10 cellular contexts compared by ENCODE assay signal in genomic region chr3:186882881-186883685, GRCh38. TPM values are rescaled to one million over a fixed set of nuclear protein-coding genes. Genes with fewer than 3 reads are reported as not detected.
DNase-seq lines count a peak whose midpoint lies in the region; ATAC-seq and TF ChIP-seq lines count a peak whose summit lies in the region.
"Had no signal": no experiment of that assay in that cellular context is flagged by ENCODE, and none has a peak within 500 bp of the region (broad histone marks: within the 10 kb centered on the region; RNA-seq: fewer than 3 reads in every experiment).

No MANE protein-coding gene starts in this region.

- no peaks in the 10 kb centered on the region for H3K9me3 Mint-ChIP-seq in activated CD4-positive, alpha-beta memory T cell treated with anti-CD3 and anti-CD28 coated beads for 36 hours
- no peaks in the 10 kb centered on the region for H3K9me3 Mint-ChIP-seq in stimulated activated naive B cell treated with anti-CD40 and anti-IgM and Interleukin-4, amounts not matched to agents 10 μg/mL and 1 μg/mL and 100 μg/mL, for 72 hours
- H3K9me3 Mint-ChIP-seq: activated B cell treated with CpG ODN at 0.5 μM for 24 hours, memory B cell had no signal

- peaks cover 43% of the 10 kb centered on the region for H3K4me1 ChIP-seq in HAP-1

- DNase-seq in activated CD4-positive, alpha-beta T cell treated with anti-CD3 and anti-CD28 coated beads for 24 hours (ENCODE audit: low read depth in 2 of 2): peak; percentile 24 to 39
- no peak for DNase-seq in activated CD4-positive, alpha-beta T cell treated with anti-CD3 and anti-CD28 coated beads, Interleukin-2, amount 50 U/mL, for 1 hour
- peak; percentile 80 for DNase-seq in activated CD4-positive, alpha-beta memory T cell treated with anti-CD3 and anti-CD28 coated beads for 36 hours
- peak; percentile 80 to 86 for DNase-seq in foreskin fibroblast
- no peak for DNase-seq in stimulated activated naive B cell treated with anti-CD40 and anti-IgM and Interleukin-4, amounts not matched to agents 10 μg/mL and 1 μg/mL and 100 μg/mL, for 72 hours
- no peak for DNase-seq in NCI-H345 (lab: John Stamatoyannopoulos, UW)
- DNase-seq in HAP-1 (ENCODE audit: low spot score in 2 of 2): no peak
- DNase-seq: activated B cell treated with CpG ODN at 0.5 μM for 24 hours had no signal

- H3K36me3 ChIP-seq in HAP-1 (replicated peaks): no peaks in the 10 kb centered on the region

- H3K4me1 Mint-ChIP-seq in activated CD4-positive, alpha-beta memory T cell treated with anti-CD3 and anti-CD28 coated beads for 36 hours (ENCODE audit: low read depth): peaks cover 63% of the 10 kb centered on the region
- H3K4me1 Mint-ChIP-seq in stimulated activated naive B cell treated with anti-CD40 and anti-IgM and Interleukin-4, amounts not matched to agents 10 μg/mL and 1 μg/mL and 100 μg/mL, for 72 hours: peaks cover 7 to 18% of the 10 kb centered on the region in 2 donors

- CTCF ChIA-PET in activated CD4-positive, alpha-beta memory T cell treated with anti-CD3 and anti-CD28 coated beads for 36 hours (lab: Charles Lee): interaction anchor here (0.7 to 1.0 kb wide), 5 partner anchors 23 to 256 kb away, joined by 3 to 11 read pairs (median 4); partner anchors contain the start of gene RPL39L

- H3K27me3 Mint-ChIP-seq in activated CD4-positive, alpha-beta memory T cell treated with anti-CD3 and anti-CD28 coated beads for 36 hours: no peaks in the 10 kb centered on the region
- peaks cover 5 to 19% of the 10 kb centered on the region in 2 donors for H3K27me3 Mint-ChIP-seq in stimulated activated naive B cell treated with anti-CD40 and anti-IgM and Interleukin-4, amounts not matched to agents 10 μg/mL and 1 μg/mL and 100 μg/mL, for 72 hours
- H3K27me3 Mint-ChIP-seq: memory B cell had no signal

- ATAC-seq in stimulated activated naive B cell treated with anti-CD40 and anti-IgM and Interleukin-4, amounts not matched to agents 10 μg/mL and 1 μg/mL and 100 μg/mL, for 72 hours (replicated peaks): peak; percentile 87 to 98
- no peak for ATAC-seq in HG02938 (IDR thresholded peaks at IDR 0.05; ENCODE audit: unreplicated experiment)

- H3K4me3 ChIP-seq in foreskin fibroblast (ENCODE audit: low read depth in 1 of 2, low read length in 2 of 2) (no peak overlapping the region), HAP-1 (no peak overlapping the region)

- no peak for TF ChIP-seq CTCF in foreskin fibroblast (IDR thresholded peaks at IDR 0.05; ENCODE audit: low read depth, low read length)

- H3K9me3 ChIP-seq in HAP-1: no peaks in the 10 kb centered on the region

- H3K4me3 Mint-ChIP-seq in activated CD4-positive, alpha-beta memory T cell treated with anti-CD3 and anti-CD28 coated beads for 36 hours: peak overlapping the region; percentile 59
- H3K4me3 Mint-ChIP-seq in stimulated activated naive B cell treated with anti-CD40 and anti-IgM and Interleukin-4, amounts not matched to agents 10 μg/mL and 1 μg/mL and 100 μg/mL, for 72 hours: no peak overlapping the region
- H3K4me3 Mint-ChIP-seq: activated B cell treated with CpG ODN at 0.5 μM for 24 hours, memory B cell had no signal

- POLR2A ChIA-PET in activated CD4-positive, alpha-beta memory T cell treated with anti-CD3 and anti-CD28 coated beads for 36 hours (lab: Charles Lee): interaction anchor here (0.7 to 3.7 kb wide), 5 partner anchors 22 to 160 kb away, joined by 3 to 31 read pairs (median 5); partner anchors contain the start of gene ST6GAL1

- H3K36me3 Mint-ChIP-seq in activated CD4-positive, alpha-beta memory T cell treated with anti-CD3 and anti-CD28 coated beads for 36 hours: no peaks in the 10 kb centered on the region
- no peaks in the 10 kb centered on the region for H3K36me3 Mint-ChIP-seq in stimulated activated naive B cell treated with anti-CD40 and anti-IgM and Interleukin-4, amounts not matched to agents 10 μg/mL and 1 μg/mL and 100 μg/mL, for 72 hours
- H3K36me3 Mint-ChIP-seq: memory B cell had no signal

- peak overlapping the region; percentile 90 for H3K27ac Mint-ChIP-seq in activated CD4-positive, alpha-beta memory T cell treated with anti-CD3 and anti-CD28 coated beads for 36 hours
- H3K27ac Mint-ChIP-seq in stimulated activated naive B cell treated with anti-CD40 and anti-IgM and Interleukin-4, amounts not matched to agents 10 μg/mL and 1 μg/mL and 100 μg/mL, for 72 hours: no peak overlapping the region
- H3K27ac Mint-ChIP-seq: activated B cell treated with CpG ODN at 0.5 μM for 24 hours, memory B cell had no signal

- intact Hi-C loops in activated CD4-positive, alpha-beta memory T cell treated with anti-CD3 and anti-CD28 coated beads for 36 hours (cut with micrococcal nuclease): loop anchor here (1.0 to 10.0 kb wide), 14 partner anchors 18 to 1906 kb away; partner anchors contain the start of gene RPL39L

- no peaks in the 10 kb centered on the region for H3K27me3 ChIP-seq in HAP-1 (ENCODE audit: low read depth)

- in situ Hi-C loops in HAP-1 (cut with MboI; ENCODE audit: low sequenced_read_pairs): loop anchor here (10.0 kb wide), 1 partner anchor 52 kb away; the partner anchor contains the start of gene ST6GAL1

RNA-seq across cellular contexts. Expression of gene ADIPOQ, which starts 40.6 kb away (rescaled TPM):
- not detected for total RNA-seq in activated CD4-positive, alpha-beta memory T cell treated with anti-CD3 and anti-CD28 coated beads for 36 hours
- total RNA-seq: activated B cell treated with CpG ODN at 0.5 μM for 24 hours had no signal

RNA-seq across cellular contexts. Expression of gene ST6GAL1, which starts 47.2 kb away (rescaled TPM):
- 100 to 1,000 TPM in 1 of 2 experiments, 10 to 100 TPM in 1; 99.9 to 113 TPM for total RNA-seq in activated CD4-positive, alpha-beta memory T cell treated with anti-CD3 and anti-CD28 coated beads for 36 hours

Comparison
In these comparisons a context has a peak if more than half of its experiments do, and no peak if none do; other contexts are left out.
1. DNase-seq: peak in activated CD4-positive, alpha-beta T cell treated with anti-CD3 and anti-CD28 coated beads for 24 hours (2 of 2), activated CD4-positive, alpha-beta memory T cell treated with anti-CD3 and anti-CD28 coated beads for 36 hours (single experiment) and foreskin fibroblast (2 of 2); none in activated CD4-positive, alpha-beta T cell treated with anti-CD3 and anti-CD28 coated beads, Interleukin-2, amount 50 U/mL, for 1 hour (single experiment), stimulated activated naive B cell treated with anti-CD40 and anti-IgM and Interleukin-4, amounts not matched to agents 10 μg/mL and 1 μg/mL and 100 μg/mL, for 72 hours (single experiment), NCI-H345 (single experiment) and HAP-1 (0 of 2).